32 cellular contexts compared by ENCODE assay signal in genomic region chr9:73178044-73178443, GRCh38.
"Had no signal": no experiment of that assay in that cellular context is flagged by ENCODE, and none has a peak within 500 bp of the region (broad histone marks: within the 10 kb centered on the region; RNA-seq: fewer than 3 reads in every experiment).

No MANE protein-coding gene starts in this region.

- H3K36me3 ChIP-seq: adrenal gland, cardiac muscle cell, left lung, ovary, right lobe of liver, thoracic aorta had no signal

- H3K27ac ChIP-seq: adrenal gland, cardiac muscle cell, coronary artery, dorsolateral prefrontal cortex, left lung, ovary, right lobe of liver, thoracic aorta had no signal

- ATAC-seq: activated CD8-positive, alpha-beta memory T cell treated with anti-CD3 and anti-CD28 coated beads, Interleukin-2, amount 10 ng/mL, durations not matched to agents 7 days and 5 days; activated CD8-positive, alpha-beta T cell treated with anti-CD3 and anti-CD28 coated beads, Interleukin-2, amount 10 ng/mL, durations not matched to agents 7 days and 5 days; left lung; mucosa of descending colon; right lobe of liver had no signal

- H3K4me3 Mint-ChIP-seq: activated CD8-positive, alpha-beta memory T cell treated with anti-CD3 and anti-CD28 coated beads, Interleukin-2, amount 10 ng/mL, durations not matched to agents 7 days and 5 days; activated CD8-positive, alpha-beta T cell treated with anti-CD3 and anti-CD28 coated beads, Interleukin-2, amount 10 ng/mL, durations not matched to agents 7 days and 5 days; activated naive CD4-positive, alpha-beta T cell treated with anti-CD3 and anti-CD28 coated beads for 36 hours; activated naive CD8-positive, alpha-beta T cell treated with anti-CD3 and anti-CD28 coated beads for 36 hours; brain; nephron; stimulated activated naive CD8-positive, alpha-beta T cell treated with anti-CD3 and anti-CD28 coated beads, Interleukin-15, Interleukin-2, amounts not matched to agents 100 ng/mL and 50 ng/mL, for 24 hours; T-helper 1 cell treated with Interleukin-12 subunit alpha and Interleukin-12 subunit beta and Interleukin-4 antibody, amounts not matched to agents 30 μg/mL and 1 μg/mL, for 36 hours had no signal

- H3K4me1 ChIP-seq: left lung, right lobe of liver had no signal

- H3K36me3 Mint-ChIP-seq: activated CD8-positive, alpha-beta memory T cell treated with anti-CD3 and anti-CD28 coated beads, Interleukin-2, amount 10 ng/mL, durations not matched to agents 7 days and 5 days; activated naive CD8-positive, alpha-beta T cell treated with anti-CD3 and anti-CD28 coated beads for 36 hours; brain had no signal

- H3K9me3 ChIP-seq: adrenal gland, left lung, mucosa of descending colon, ovary, right lobe of liver, thoracic aorta had no signal

- H3K27ac Mint-ChIP-seq: activated CD8-positive, alpha-beta memory T cell treated with anti-CD3 and anti-CD28 coated beads, Interleukin-2, amount 10 ng/mL, durations not matched to agents 7 days and 5 days; activated CD8-positive, alpha-beta T cell treated with anti-CD3 and anti-CD28 coated beads, Interleukin-2, amount 10 ng/mL, durations not matched to agents 7 days and 5 days; activated naive CD4-positive, alpha-beta T cell treated with anti-CD3 and anti-CD28 coated beads for 36 hours; activated naive CD8-positive, alpha-beta T cell treated with anti-CD3 and anti-CD28 coated beads for 36 hours; brain; nephron; progenitor cell of endocrine pancreas; stimulated activated naive CD8-positive, alpha-beta T cell treated with anti-CD3 and anti-CD28 coated beads, Interleukin-15, Interleukin-2, amounts not matched to agents 100 ng/mL and 50 ng/mL, for 24 hours; T-helper 1 cell treated with Interleukin-12 subunit alpha and Interleukin-12 subunit beta and Interleukin-4 antibody, amounts not matched to agents 30 μg/mL and 1 μg/mL, for 36 hours had no signal

- H3K27me3 ChIP-seq: adrenal gland, cardiac muscle cell, dorsolateral prefrontal cortex, left lung, ovary, right lobe of liver had no signal

- H3K4me3 ChIP-seq: adrenal gland, cardiac muscle cell, coronary artery, dorsolateral prefrontal cortex, left lung, lung, mucosa of descending colon, ovary, right lobe of liver, thoracic aorta had no signal

- H3K4me1 Mint-ChIP-seq: activated CD8-positive, alpha-beta memory T cell treated with anti-CD3 and anti-CD28 coated beads, Interleukin-2, amount 10 ng/mL, durations not matched to agents 7 days and 5 days had no signal

- DNase-seq: activated CD4-positive, alpha-beta T cell treated with anti-CD3 and anti-CD28 coated beads for 1 hour; activated CD8-positive, alpha-beta memory T cell treated with anti-CD3 and anti-CD28 coated beads, Interleukin-2, amount 10 ng/mL, durations not matched to agents 7 days and 5 days; activated CD8-positive, alpha-beta T cell treated with anti-CD3 and anti-CD28 coated beads, Interleukin-2, amount 10 ng/mL, durations not matched to agents 7 days and 5 days; activated effector memory CD4-positive, alpha-beta T cell treated with anti-CD3 and anti-CD28 coated beads, Interleukin-2, amount 50 U/mL, for 16 hours; activated naive CD4-positive, alpha-beta T cell treated with anti-CD3 and anti-CD28 coated beads for 36 hours; activated naive CD8-positive, alpha-beta T cell treated with anti-CD3 and anti-CD28 coated beads for 36 hours; adrenal gland; aorta; dorsolateral prefrontal cortex; effector memory CD4-positive, alpha-beta T cell; erythroblast; foreskin fibroblast; head of caudate nucleus; hypothalamus; kidney glomerular epithelial cell; left lung; mucosa of descending colon; ovary; right lobe of liver; stimulated activated CD4-positive, alpha-beta T cell treated with anti-CD3 and anti-CD28 coated beads, Interleukin-12 subunit alpha, Interleukin-12 subunit beta, amount 100 ng/mL, for 4 hours; stimulated activated CD4-positive, alpha-beta T cell treated with anti-CD3 and anti-CD28 coated beads, Interleukin-4, amount 100 ng/mL, for 1 hour; T1000; trophoblast cell had no signal

- H3K9me3 Mint-ChIP-seq: activated naive CD4-positive, alpha-beta T cell treated with anti-CD3 and anti-CD28 coated beads for 36 hours; activated naive CD8-positive, alpha-beta T cell treated with anti-CD3 and anti-CD28 coated beads for 36 hours; nephron; stimulated activated naive CD8-positive, alpha-beta T cell treated with anti-CD3 and anti-CD28 coated beads, Interleukin-15, Interleukin-2, amounts not matched to agents 100 ng/mL and 50 ng/mL, for 24 hours; T-helper 1 cell treated with Interleukin-12 subunit alpha and Interleukin-12 subunit beta and Interleukin-4 antibody, amounts not matched to agents 30 μg/mL and 1 μg/mL, for 36 hours had no signal

- H3K27me3 Mint-ChIP-seq: activated CD8-positive, alpha-beta memory T cell treated with anti-CD3 and anti-CD28 coated beads, Interleukin-2, amount 10 ng/mL, durations not matched to agents 7 days and 5 days; activated naive CD8-positive, alpha-beta T cell treated with anti-CD3 and anti-CD28 coated beads for 36 hours; brain; stimulated activated naive CD8-positive, alpha-beta T cell treated with anti-CD3 and anti-CD28 coated beads, Interleukin-15, Interleukin-2, amounts not matched to agents 100 ng/mL and 50 ng/mL, for 24 hours had no signal
